31 cellular contexts compared by ENCODE assay signal in genomic region chr6:142510217-142510616, GRCh38.
"Had no signal": no experiment of that assay in that cellular context is flagged by ENCODE, and none has a peak within 500 bp of the region (broad histone marks: within the 10 kb centered on the region; RNA-seq: fewer than 3 reads in every experiment).

No MANE protein-coding gene starts in this region.

- H3K9me3 ChIP-seq: colonic mucosa, esophagus squamous epithelium, lower lobe of right lung, prostate gland, sigmoid colon, testis, tibial artery had no signal

- H3K4me1 ChIP-seq: colonic mucosa, esophagus squamous epithelium, heart right ventricle, lower lobe of right lung, prostate gland, right atrium auricular region, sigmoid colon, spleen, testis, tibial artery had no signal

- H3K36me3 ChIP-seq: colonic mucosa, esophagus squamous epithelium, heart right ventricle, lower lobe of right lung, prostate gland, right atrium auricular region, sigmoid colon, spleen, tibial artery had no signal

- H3K4me1 Mint-ChIP-seq: immature natural killer cell; nephron progenitor cell; stimulated activated memory B cell treated with anti-CD40 and anti-IgM and Interleukin-4, amounts not matched to agents 10 μg/mL and 1 μg/mL and 100 μg/mL, for 72 hours had no signal

- FAIRE-seq: endothelial cell of umbilical vein, urothelium cell line had no signal

- H3K27ac ChIP-seq: colonic mucosa, esophagus squamous epithelium, heart right ventricle, lower lobe of right lung, prostate gland, right atrium auricular region, sigmoid colon, skin epidermis, spleen, testis, tibial artery had no signal

- H3K36me3 Mint-ChIP-seq: immature natural killer cell; stimulated activated memory B cell treated with anti-CD40 and anti-IgM and Interleukin-4, amounts not matched to agents 10 μg/mL and 1 μg/mL and 100 μg/mL, for 72 hours; type B pancreatic cell had no signal

- DNase-seq: colonic mucosa; effector CD8-positive, alpha-beta T cell; esophagus squamous epithelium; foreskin melanocyte; glutamatergic neuron; heart right ventricle; hypothalamus; immature natural killer cell; islet precursor cell; kidney glomerular epithelial cell; left colon; left ventricle myocardium superior; lower lobe of right lung; naive thymus-derived CD4-positive, alpha-beta T cell; nephron progenitor cell; nucleus accumbens; sigmoid colon; spleen; stimulated activated CD4-positive, alpha-beta T cell treated with anti-CD3 and anti-CD28 coated beads, Interleukin-4, amount 100 ng/mL, for 4 hours; stimulated activated naive CD8-positive, alpha-beta T cell treated with anti-CD3 and anti-CD28 coated beads, Interleukin-15, Interleukin-2, amounts not matched to agents 100 U/mL and 50 U/mL, for 24 hours; substantia nigra; testis; tibial artery had no signal

- H3K27me3 Mint-ChIP-seq: dendritic cell treated with granulocyte-macrophage colony-stimulating factor and Interleukin-4, amounts not matched to agents 40 ng/mL and 50 ng/mL, for 4 days; naive thymus-derived CD4-positive, alpha-beta T cell had no signal

- H3K4me3 ChIP-seq: colonic mucosa, esophagus squamous epithelium, lower lobe of right lung, prostate gland, right atrium auricular region, sigmoid colon, skin epidermis, spleen, testis, tibial artery had no signal

- H3K27ac Mint-ChIP-seq: dendritic cell treated with granulocyte-macrophage colony-stimulating factor and Interleukin-4, amounts not matched to agents 40 ng/mL and 50 ng/mL, for 4 days; immature natural killer cell; stimulated activated memory B cell treated with anti-CD40 and anti-IgM and Interleukin-4, amounts not matched to agents 10 μg/mL and 1 μg/mL and 100 μg/mL, for 72 hours; type B pancreatic cell had no signal

- H3K27me3 ChIP-seq: colonic mucosa, heart right ventricle, right atrium auricular region, sigmoid colon, testis, tibial artery had no signal

- H3K4me3 Mint-ChIP-seq: dendritic cell treated with granulocyte-macrophage colony-stimulating factor and Interleukin-4, amounts not matched to agents 40 ng/mL and 50 ng/mL, for 4 days; immature natural killer cell; naive thymus-derived CD4-positive, alpha-beta T cell; nephron progenitor cell; stimulated activated memory B cell treated with anti-CD40 and anti-IgM and Interleukin-4, amounts not matched to agents 10 μg/mL and 1 μg/mL and 100 μg/mL, for 72 hours; type B pancreatic cell had no signal
